Comparison of ENCODE assay signal across 17 cellular contexts in the genomic region with DNA sequence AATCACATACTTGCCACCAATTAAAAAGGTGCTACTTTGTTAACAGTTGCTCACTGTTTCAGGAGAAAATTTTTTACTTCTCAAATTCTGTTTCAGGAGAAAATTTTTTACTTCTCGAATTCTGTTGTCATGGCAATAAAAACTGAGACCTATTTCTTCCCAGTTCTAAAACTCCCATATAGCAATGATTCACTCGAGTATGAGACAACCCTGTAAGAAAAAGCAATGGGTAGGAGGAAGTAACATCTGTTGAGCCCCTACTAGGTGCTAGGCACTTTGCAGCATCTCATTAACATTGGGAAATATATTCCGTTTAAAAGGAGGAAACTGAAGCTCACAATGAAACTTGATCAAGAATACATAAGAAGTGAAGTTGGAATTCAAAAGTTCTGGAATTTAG.
"Had no signal": no experiment of that assay in that cellular context is flagged by ENCODE, and none has a peak within 500 bp of the region (broad histone marks: within the 10 kb centered on the region; RNA-seq: fewer than 3 reads in every experiment).

No MANE protein-coding gene starts in this region.

- DNase-seq: effector CD4-positive, alpha-beta T cell; endodermal cell; erythroblast; foreskin keratinocyte; left colon; left ventricle myocardium superior; mesenchymal stem cell; midbrain; naive B cell; nephron progenitor cell; posterior cingulate gyrus; sigmoid colon; stimulated activated CD4-positive, alpha-beta T cell treated with anti-CD3 and anti-CD28 coated beads, Interleukin-2, amount 100 ng/mL, for 24 hours; stimulated activated naive CD8-positive, alpha-beta T cell treated with anti-CD3 and anti-CD28 coated beads, Interleukin-15, Interleukin-2, amounts not matched to agents 100 U/mL and 50 U/mL, for 24 hours; tibial artery; upper lobe of left lung; uterus had no signal

- ATAC-seq: foreskin keratinocyte; left colon; left ventricle myocardium superior; stimulated activated naive CD8-positive, alpha-beta T cell treated with anti-CD3 and anti-CD28 coated beads, Interleukin-15, Interleukin-2, amounts not matched to agents 100 U/mL and 50 U/mL, for 24 hours had no signal
